In genomic region chr2:164778723-164779122, GRCh38 we compare ENCODE assay signal across 1 cellular context.
TF ChIP-seq lines count a peak whose summit lies in the region.

No MANE protein-coding gene starts in this region.

TF ChIP-seq in HCT116, 20 proteins besides CTCF, POLR2A, EP300 and RAD21 (continued from another document):
- TF ChIP-seq ZBTB33 (IDR thresholded peaks at IDR 0.05; ENCODE audit: extremely low read depth, insufficient replicate concordance, low read length), result no peak
- TF ChIP-seq SIN3A (IDR thresholded peaks at IDR 0.05; ENCODE audit: low read depth), result no peak
- no peak for TF ChIP-seq JUND (IDR thresholded peaks at IDR 0.05)
- TF ChIP-seq SP1 (IDR thresholded peaks at IDR 0.05; ENCODE audit: low read depth), result no peak
- no peak for TF ChIP-seq CBX3 (IDR thresholded peaks at IDR 0.05; ENCODE audit: low read depth)
- no peak for TF ChIP-seq EZH2 (IDR thresholded peaks at IDR 0.05)
- TF ChIP-seq ZNF274 (IDR thresholded peaks at IDR 0.05; ENCODE audit: low read depth, low read length), result no peak
- no peak for TF ChIP-seq MAX (IDR thresholded peaks at IDR 0.05)
- no peak for TF ChIP-seq SRF (IDR thresholded peaks at IDR 0.05; ENCODE audit: low read depth)
- no peak for TF ChIP-seq CEBPB (IDR thresholded peaks at IDR 0.05; ENCODE audit: low read depth)
- TF ChIP-seq ZFX (IDR thresholded peaks at IDR 0.05), result no peak
- TF ChIP-seq, protein P1, sequence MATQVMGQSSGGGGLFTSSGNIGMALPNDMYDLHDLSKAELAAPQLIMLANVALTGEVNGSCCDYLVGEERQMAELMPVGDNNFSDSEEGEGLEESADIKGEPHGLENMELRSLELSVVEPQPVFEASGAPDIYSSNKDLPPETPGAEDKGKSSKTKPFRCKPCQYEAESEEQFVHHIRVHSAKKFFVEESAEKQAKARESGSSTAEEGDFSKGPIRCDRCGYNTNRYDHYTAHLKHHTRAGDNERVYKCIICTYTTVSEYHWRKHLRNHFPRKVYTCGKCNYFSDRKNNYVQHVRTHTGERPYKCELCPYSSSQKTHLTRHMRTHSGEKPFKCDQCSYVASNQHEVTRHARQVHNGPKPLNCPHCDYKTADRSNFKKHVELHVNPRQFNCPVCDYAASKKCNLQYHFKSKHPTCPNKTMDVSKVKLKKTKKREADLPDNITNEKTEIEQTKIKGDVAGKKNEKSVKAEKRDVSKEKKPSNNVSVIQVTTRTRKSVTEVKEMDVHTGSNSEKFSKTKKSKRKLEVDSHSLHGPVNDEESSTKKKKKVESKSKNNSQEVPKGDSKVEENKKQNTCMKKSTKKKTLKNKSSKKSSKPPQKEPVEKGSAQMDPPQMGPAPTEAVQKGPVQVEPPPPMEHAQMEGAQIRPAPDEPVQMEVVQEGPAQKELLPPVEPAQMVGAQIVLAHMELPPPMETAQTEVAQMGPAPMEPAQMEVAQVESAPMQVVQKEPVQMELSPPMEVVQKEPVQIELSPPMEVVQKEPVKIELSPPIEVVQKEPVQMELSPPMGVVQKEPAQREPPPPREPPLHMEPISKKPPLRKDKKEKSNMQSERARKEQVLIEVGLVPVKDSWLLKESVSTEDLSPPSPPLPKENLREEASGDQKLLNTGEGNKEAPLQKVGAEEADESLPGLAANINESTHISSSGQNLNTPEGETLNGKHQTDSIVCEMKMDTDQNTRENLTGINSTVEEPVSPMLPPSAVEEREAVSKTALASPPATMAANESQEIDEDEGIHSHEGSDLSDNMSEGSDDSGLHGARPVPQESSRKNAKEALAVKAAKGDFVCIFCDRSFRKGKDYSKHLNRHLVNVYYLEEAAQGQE (IDR thresholded peaks at IDR 0.05; ENCODE audit: low read depth), result no peak
- no peak for TF ChIP-seq POLR2AphosphoS5 (IDR thresholded peaks at IDR 0.05; ENCODE audit: low read depth, low read length)
- no peak for TF ChIP-seq YY1 (IDR thresholded peaks at IDR 0.05; ENCODE audit: extremely low read depth, insufficient replicate concordance, low read depth, low read length)
- TF ChIP-seq ATF3 (IDR thresholded peaks at IDR 0.05), result no peak
- no peak; the same call in 1 of the 2 replicates for TF ChIP-seq FOSL1 (IDR thresholded peaks at IDR 0.05; ENCODE audit: low read depth)
- TF ChIP-seq TCF7L2 (IDR thresholded peaks at IDR 0.05; ENCODE audit: borderline replicate concordance, extremely low read depth, insufficient read depth, insufficient read length), result no peak
TF ChIP-seq in HCT116: peak in this region for 0.
